ENCODE assay signal across 11 cellular contexts in genomic region chr6:110325197-110325596, GRCh38. TPM values are rescaled to one million over a fixed set of nuclear protein-coding genes. Genes with fewer than 3 reads are reported as not detected.
DNase-seq lines count a peak whose midpoint lies in the region; ATAC-seq, FAIRE-seq and TF ChIP-seq lines count a peak whose summit lies in the region.
"Had no signal": no experiment of that assay in that cellular context is flagged by ENCODE, and none has a peak within 500 bp of the region (broad histone marks: within the 10 kb centered on the region; RNA-seq: fewer than 3 reads in every experiment).

No MANE protein-coding gene starts in this region.

- no peak overlapping the region for H3K4me3 Mint-ChIP-seq in H9

- H3K9me3 Mint-ChIP-seq in H9, result no peaks in the 10 kb centered on the region

- peaks cover 4% of the 10 kb centered on the region for H3K79me2 ChIP-seq in trophoblast cell (ENCODE audit: control insufficient read depth, insufficient read depth, low read length, poor library complexity)
- no peaks in the 10 kb centered on the region for H3K79me2 ChIP-seq in H9 (ENCODE audit: insufficient read depth, low read length)

- no peak overlapping the region for H3K27ac Mint-ChIP-seq in H9

- H3K36me3 ChIP-seq in trophoblast cell (ENCODE audit: control insufficient read depth in 1 of 2, insufficient read depth in 2 of 2, low read length in 2 of 2), result no peaks in the 10 kb centered on the region
- H3K36me3 ChIP-seq in SJCRH30, result no peaks in the 10 kb centered on the region

- H2AK5ac ChIP-seq in trophoblast cell (ENCODE audit: low read length) (no peak overlapping the region), H9 (ENCODE audit: insufficient read length, low read length) (no peak overlapping the region)

- H3K14ac ChIP-seq in trophoblast cell (ENCODE audit: low read length) (no peak overlapping the region), H9 (ENCODE audit: insufficient read depth, low read length) (no peak overlapping the region)

- H3K4me1 Mint-ChIP-seq in H9, result peaks cover 40 to 56% of the 10 kb centered on the region in 2 experiments

- H3K9me3 ChIP-seq in trophoblast cell (ENCODE audit: insufficient read depth, low read depth, low read length), result no peaks in the 10 kb centered on the region
- H3K9me3 ChIP-seq in SJCRH30 (replicated peaks), result no peaks in the 10 kb centered on the region
- H3K9me3 ChIP-seq in H9 (ENCODE audit: control insufficient read depth, low read depth, low read length), result no peaks in the 10 kb centered on the region

- no peaks in the 10 kb centered on the region for H4K20me1 ChIP-seq in H9 (ENCODE audit: control insufficient read depth, insufficient read depth, insufficient read length)

- H2BK5ac ChIP-seq in trophoblast cell (ENCODE audit: low read depth, low read length, poor library complexity) (peak overlapping the region; percentile 36), H9 (ENCODE audit: insufficient read length, low read length) (no peak overlapping the region)

- H3K27ac ChIP-seq in trophoblast cell (ENCODE audit: low read depth, low read length) (no peak overlapping the region), SJCRH30 (no peak overlapping the region), H9 (ENCODE audit: insufficient read length, low read depth, low read length) (no peak overlapping the region)

- H2BK12ac ChIP-seq in trophoblast cell (ENCODE audit: low read length) (peak overlapping the region; percentile 56), H9 (ENCODE audit: insufficient read length, low read depth, low read length) (no peak overlapping the region)

- H4K12ac ChIP-seq in trophoblast cell (ENCODE audit: low read depth, low read length), result no peak overlapping the region

- no peak overlapping the region for H2BK20ac ChIP-seq in H9 (ENCODE audit: low read depth, low read length, poor library complexity, severe bottlenecking)

- H3K23ac ChIP-seq in trophoblast cell (ENCODE audit: low read length) (no peak overlapping the region), H9 (ENCODE audit: insufficient read length, low read depth, low read length) (no peak overlapping the region)

- H2BK120ac ChIP-seq in trophoblast cell (ENCODE audit: insufficient read depth, low read length, poor library complexity) (no peak overlapping the region), H9 (ENCODE audit: low read depth, low read length, poor library complexity, severe bottlenecking) (no peak overlapping the region)

- no peak overlapping the region for H3K4me3 ChIP-seq in epithelial cell of esophagus (ENCODE audit: low read length)
- no peak overlapping the region for H3K4me3 ChIP-seq in trophoblast cell (ENCODE audit: low read depth, low read length)
- no peak overlapping the region for H3K4me3 ChIP-seq in SJCRH30

- no peak overlapping the region for H3K56ac ChIP-seq in H9 (ENCODE audit: insufficient read length, low read depth, low read length)

- H3K18ac ChIP-seq in trophoblast cell (ENCODE audit: low read length) (no peak overlapping the region), H9 (ENCODE audit: insufficient read length, low read depth, low read length) (no peak overlapping the region)

- H2BK15ac ChIP-seq in H9 (ENCODE audit: low read depth, low read length), result no peak overlapping the region

- no peak overlapping the region for H4K5ac ChIP-seq in H9 (ENCODE audit: insufficient read length, low read depth, low read length)

- H3K9ac ChIP-seq in trophoblast cell (ENCODE audit: low read length) (no peak overlapping the region), H9 (ENCODE audit: extremely low read depth, insufficient read length, low read length) (no peak overlapping the region)

- H3T11ph ChIP-seq in H9 (ENCODE audit: low read length), result no peak overlapping the region

- no peak for TF ChIP-seq POLR2A in H54 (IDR thresholded peaks at IDR 0.05; ENCODE audit: low read depth, low read length)

- peaks cover 8% of the 10 kb centered on the region for H3K27me3 Mint-ChIP-seq in H9 (ENCODE audit: low read depth)

- FAIRE-seq in H54 (lab: Jason Lieb, UNC), result no peak

- H3K4me1 ChIP-seq in trophoblast cell (ENCODE audit: control insufficient read depth in 1 of 2, insufficient read depth in 2 of 2, low read length in 2 of 2) (peaks cover 29 to 37% of the 10 kb centered on the region in 2 experiments), SJCRH30 (0 out of 2 replicates have a peak, but pooled peaks cover 2% of the 10 kb centered on the region), H9 (ENCODE audit: insufficient read depth, low read length) (no peaks in the 10 kb centered on the region; the same call in 1 of the 2 replicates)

- TF ChIP-seq CTCF in epithelial cell of esophagus (IDR thresholded peaks at IDR 0.05; ENCODE audit: insufficient read depth, low read depth, low read length, missing control alignments), result no peak
- no peak for TF ChIP-seq CTCF in H9 (conservative IDR thresholded peaks at IDR 0.05)

- no peak for ATAC-seq in stimulated activated naive CD8-positive, alpha-beta T cell treated with anti-CD3 and anti-CD28 coated beads, Interleukin-15, Interleukin-2, amounts not matched to agents 100 U/mL and 50 U/mL, for 24 hours

- H3K27me3 ChIP-seq in trophoblast cell (ENCODE audit: insufficient read depth, low read length) (no peaks in the 10 kb centered on the region), SJCRH30 (no peaks in the 10 kb centered on the region), H9 (ENCODE audit: insufficient read depth, low read length) (no peaks in the 10 kb centered on the region)

- no peak overlapping the region for H3K4me2 ChIP-seq in trophoblast cell (ENCODE audit: low read length)
- H3K4me2 ChIP-seq in H9 (ENCODE audit: insufficient read depth, insufficient read length, low read length), result no peak overlapping the region

- H4K91ac ChIP-seq in trophoblast cell (ENCODE audit: low read depth, low read length), result no peak overlapping the region
- no peak overlapping the region for H4K91ac ChIP-seq in H9 (ENCODE audit: insufficient read length, low read depth, low read length)

- no peaks in the 10 kb centered on the region for H3K23me2 ChIP-seq in H9 (ENCODE audit: insufficient read length, low read depth, low read length, poor library complexity, severe bottlenecking)

- H3K79me1 ChIP-seq in trophoblast cell (ENCODE audit: low read length) (peaks cover 29% of the 10 kb centered on the region), H9 (ENCODE audit: insufficient read depth, low read depth, low read length, poor library complexity, severe bottlenecking) (no peaks in the 10 kb centered on the region)

- no peak overlapping the region for H4K8ac ChIP-seq in trophoblast cell (ENCODE audit: low read depth, low read length)
- no peak overlapping the region for H4K8ac ChIP-seq in H9 (replicated peaks; ENCODE audit: insufficient read length, low read depth, low read length)

- H3K4ac ChIP-seq in trophoblast cell (ENCODE audit: low read depth, low read length) (no peak overlapping the region), H9 (ENCODE audit: low read depth, low read length) (no peak overlapping the region)

- H2AFZ ChIP-seq in trophoblast cell (ENCODE audit: insufficient read depth, low read length, poor library complexity) (no peak overlapping the region), H9 (ENCODE audit: low read length) (no peak overlapping the region)

- H3K36me3 Mint-ChIP-seq in H9 (ENCODE audit: insufficient read depth in 1 of 3, low read depth in 3 of 3), result no peaks in the 10 kb centered on the region

- DNase-seq in DMS153 (lab: John Stamatoyannopoulos, UW) (peak; percentile 84), NCI-H2171 (lab: John Stamatoyannopoulos, UW) (peak; percentile 81), epithelial cell of esophagus (ENCODE audit: low read depth) (peak; percentile 13), trophoblast cell (no peak), SJCRH30 (no peak), H54 (ENCODE audit: insufficient read length, low spot score) (no peak), H9 (no peak)
- no peak for DNase-seq in stimulated activated naive CD8-positive, alpha-beta T cell treated with anti-CD3 and anti-CD28 coated beads, Interleukin-15, Interleukin-2, amounts not matched to agents 100 U/mL and 50 U/mL, for 24 hours
- DNase-seq: activated gamma-delta T cell treated with Interleukin-2 at 50 U/mL for 16 hours, NCI-H1930, T1000 had no signal

RNA-seq across cellular contexts. Expression of gene METTL24, which starts 33.0 kb away (rescaled TPM):
- polyA plus RNA-seq in trophoblast cell (2013), result 3.4 and 3.6 TPM in 2 replicates
- not detected in 2 replicates for total RNA-seq in SJCRH30 (2014; rRNA removed; shearing (Covaris generic))
- 0.35 and 0.61 TPM in 2 replicates for total RNA-seq in H9 (2021)

Comparison
In these comparisons a context has a peak if more than half of its experiments do, and no peak if none do; other contexts are left out.
1. DNase-seq: peak in DMS153 (single experiment), NCI-H2171 (single experiment) and epithelial cell of esophagus (single experiment); none in trophoblast cell (0 of 2), SJCRH30 (0 of 2), stimulated activated naive CD8-positive, alpha-beta T cell treated with anti-CD3 and anti-CD28 coated beads, Interleukin-15, Interleukin-2, amounts not matched to agents 100 U/mL and 50 U/mL, for 24 hours (single experiment), H54 (single experiment) and H9 (single experiment).